In the genomic region with DNA sequence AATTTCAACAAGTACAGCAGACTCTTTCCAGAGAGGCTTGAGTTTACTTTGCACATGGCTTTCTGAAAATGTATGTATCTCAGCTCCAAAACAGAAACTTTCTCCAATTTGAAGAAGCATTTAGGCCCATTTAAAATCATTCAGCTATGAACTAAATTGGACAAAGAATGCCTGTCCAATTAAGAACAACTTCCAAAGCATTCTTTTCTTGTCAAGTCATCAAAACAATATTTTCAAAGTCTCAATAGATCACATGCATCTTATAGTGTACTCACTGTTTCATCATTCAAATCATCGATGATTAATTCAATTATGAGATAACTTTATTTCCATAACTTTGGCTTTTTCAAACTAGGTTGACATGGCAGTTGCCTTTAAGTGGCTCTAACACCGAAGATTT, we compare ENCODE assay signal across 17 cellular contexts.
DNase-seq lines count a peak whose midpoint lies in the region; ATAC-seq, FAIRE-seq and TF ChIP-seq lines count a peak whose summit lies in the region.
"Had no signal": no experiment of that assay in that cellular context is flagged by ENCODE, and none has a peak within 500 bp of the region (broad histone marks: within the 10 kb centered on the region; RNA-seq: fewer than 3 reads in every experiment).

No MANE protein-coding gene starts in this region.

- H3K18ac ChIP-seq in neuronal stem cell (ENCODE audit: low read length), result no peak overlapping the region

- no peak overlapping the region for H2BK12ac ChIP-seq in neuronal stem cell (ENCODE audit: low read length)

- no peak overlapping the region for H2BK15ac ChIP-seq in neuronal stem cell (ENCODE audit: low read length)

- no peaks in the 10 kb centered on the region for H3K36me3 Mint-ChIP-seq in activated CD4-positive, alpha-beta T cell treated with anti-CD3 and anti-CD28 coated beads, Interleukin-2, amount 10 ng/mL, durations not matched to agents 24 days and 14 days (ENCODE audit: low read depth)
- H3K36me3 Mint-ChIP-seq in T-cell, result no peaks in the 10 kb centered on the region
- H3K36me3 Mint-ChIP-seq: CD4-positive, alpha-beta memory T cell had no signal

- H3K9me1 ChIP-seq in K562 (ENCODE audit: control insufficient read depth, insufficient read depth, low read length), result no peaks in the 10 kb centered on the region

- H3K4me1 ChIP-seq in A549 (no peaks in the 10 kb centered on the region), GM23248 (ENCODE audit: insufficient read depth) (no peaks in the 10 kb centered on the region), K562 (replicated peaks in 1 of 2; ENCODE audit: control insufficient read depth in 2 of 2, insufficient read depth in 2 of 2, low read length in 2 of 2) (no peaks in the 10 kb centered on the region), neuronal stem cell (ENCODE audit: control insufficient read depth in 2 of 2, insufficient read depth in 1 of 2, low read depth in 1 of 2, low read length in 2 of 2) (peaks cover 0 to 5% of the 10 kb centered on the region in 2 donors)

- H3K36me3 ChIP-seq in GM23248 (ENCODE audit: low read depth), result no peaks in the 10 kb centered on the region
- no peaks in the 10 kb centered on the region for H3K36me3 ChIP-seq in K562 (ENCODE audit: control insufficient read depth, insufficient read depth, low read length)
- no peaks in the 10 kb centered on the region for H3K36me3 ChIP-seq in neuronal stem cell (replicated peaks in 1 of 2; ENCODE audit: control insufficient read depth in 2 of 2, insufficient read depth in 2 of 2, low read length in 2 of 2)
- H3K36me3 ChIP-seq: BE2C had no signal

- BruUV-seq in K562 (replicated peaks; lab: Mats Ljungman, UMichigan), result no TSS peak

- H3K4me3 Mint-ChIP-seq in activated CD4-positive, alpha-beta T cell treated with anti-CD3 and anti-CD28 coated beads, Interleukin-2, amount 10 ng/mL, durations not matched to agents 24 days and 14 days, result no peak overlapping the region
- no peak overlapping the region for H3K4me3 Mint-ChIP-seq in T-cell
- H3K4me3 Mint-ChIP-seq: CD4-positive, alpha-beta memory T cell had no signal

- ATAC-seq in A549 (no peak), K562 (no peak), HG03442 (IDR thresholded peaks at IDR 0.05; ENCODE audit: unreplicated experiment) (no peak), Right ventricle myocardium inferior (no peak), T-cell (replicated peaks in 1 of 4) (no peak)

- H3K9me3 ChIP-seq in A549, result no peaks in the 10 kb centered on the region
- H3K9me3 ChIP-seq in GM23248 (ENCODE audit: low read depth), result no peaks in the 10 kb centered on the region
- H3K9me3 ChIP-seq in K562 (replicated peaks; ENCODE audit: control insufficient read depth, insufficient read depth, low read depth, low read length), result no peaks in the 10 kb centered on the region
- H3K9me3 ChIP-seq in neuronal stem cell (replicated peaks in 1 of 2; ENCODE audit: control insufficient read depth in 2 of 2, insufficient read depth in 1 of 2, low read depth in 1 of 2, low read length in 2 of 2), result peaks cover 0 to 5% of the 10 kb centered on the region in 2 donors
- H3K9me3 ChIP-seq: BE2C had no signal

- no peak for TF ChIP-seq RAD21 in A549 (conservative IDR thresholded peaks at IDR 0.05 in 1 of 2, IDR thresholded peaks at IDR 0.05 in 1 of 2)
- no peak for TF ChIP-seq RAD21 in K562 (CRISPR knock-in tag; conservative IDR thresholded peaks at IDR 0.05 in 1 of 2, IDR thresholded peaks at IDR 0.05 in 1 of 2)

- in situ Hi-C loops in GM23248 (cut with MboI) (no loop called here), K562 (cut with MboI) (no loop called here)

- H3K4me1 Mint-ChIP-seq in activated CD4-positive, alpha-beta T cell treated with anti-CD3 and anti-CD28 coated beads, Interleukin-2, amount 10 ng/mL, durations not matched to agents 24 days and 14 days, result peaks cover 2% of the 10 kb centered on the region
- no peaks in the 10 kb centered on the region for H3K4me1 Mint-ChIP-seq in T-cell
- H3K4me1 Mint-ChIP-seq: CD4-positive, alpha-beta memory T cell had no signal

- H3K9ac ChIP-seq in GM23248 (no peak overlapping the region), K562 (ENCODE audit: insufficient read depth in 1 of 2, low read depth in 2 of 2, low read length in 2 of 2) (no peak overlapping the region), neuronal stem cell (ENCODE audit: low read depth, low read length, poor library complexity) (no peak overlapping the region)

- H3K14ac ChIP-seq in neuronal stem cell (ENCODE audit: low read length), result no peak overlapping the region

- TF ChIP-seq EP300 in A549 (IDR thresholded peaks at IDR 0.05) (no peak), K562 (IDR thresholded peaks at IDR 0.05; ENCODE audit: low read length) (no peak)

- H3K4ac ChIP-seq in neuronal stem cell (ENCODE audit: low read length), result no peak overlapping the region

- no peak for TF ChIP-seq POLR2A in A549 (IDR thresholded peaks at IDR 0.05; ENCODE audit: low read length)
- no peak for TF ChIP-seq POLR2A in K562 (conservative IDR thresholded peaks at IDR 0.05)

- H3K4me2 ChIP-seq in A549, result no peak overlapping the region
- H3K4me2 ChIP-seq in GM23248 (ENCODE audit: unreplicated experiment), result no peak overlapping the region
- H3K4me2 ChIP-seq in K562 (ENCODE audit: insufficient read depth, low read length), result no peak overlapping the region
- peak overlapping the region; percentile 3 for H3K4me2 ChIP-seq in neuronal stem cell (ENCODE audit: insufficient read depth, low read length, poor library complexity, severe bottlenecking)

- DNase-seq in A549 (ENCODE audit: low read depth in 1 of 2, low spot score in 1 of 2), result no peak
- peak; percentile 2 for DNase-seq in GM23248
- no peak for DNase-seq in K562 (ENCODE audit: extremely low read depth in 1 of 4, low spot score in 3 of 4)
- DNase-seq in neuronal stem cell (ENCODE audit: low spot score), result no peak
- DNase-seq in activated CD4-positive, alpha-beta T cell treated with anti-CD3 and anti-CD28 coated beads, Interleukin-2, amount 10 ng/mL, durations not matched to agents 24 days and 14 days, result no peak
- DNase-seq in Right ventricle myocardium inferior (ENCODE audit: missing footprints), result no peak
- no peak for DNase-seq in T-cell
- DNase-seq: 8988T; ACHN; BE2C; CD4-positive, alpha-beta memory T cell; DMS79; EL had no signal

- no peak overlapping the region for H2BK5ac ChIP-seq in neuronal stem cell (ENCODE audit: low read length)

- no peaks in the 10 kb centered on the region for H3K79me1 ChIP-seq in neuronal stem cell (ENCODE audit: low read depth, low read length)

- no peak overlapping the region for H3K27ac Mint-ChIP-seq in activated CD4-positive, alpha-beta T cell treated with anti-CD3 and anti-CD28 coated beads, Interleukin-2, amount 10 ng/mL, durations not matched to agents 24 days and 14 days
- H3K27ac Mint-ChIP-seq in T-cell, result no peak overlapping the region
- H3K27ac Mint-ChIP-seq: CD4-positive, alpha-beta memory T cell had no signal

- no peak overlapping the region for H4K91ac ChIP-seq in neuronal stem cell (ENCODE audit: low read depth, low read length, poor library complexity)

- H2AFZ ChIP-seq in GM23248 (no peak overlapping the region), K562 (ENCODE audit: low read depth, low read length) (no peak overlapping the region), neuronal stem cell (ENCODE audit: low read length) (no peak overlapping the region)

- 18% methylated on average over 2 of the region's 2 CpGs for WGBS in A549 (ENCODE audit: missing lambda C conversion rate)
- WGBS in GM23248 (ENCODE audit: low coverage in 1 of 2, low lambda C conversion rate in 2 of 2, missing lambda C conversion rate in 2 of 2), 2 experiments, result 42 to 44% methylated on average over 2 of the region's 2 CpGs
- WGBS in K562 (ENCODE audit: insufficient coverage, low coverage, missing lambda C conversion rate), result 0% methylated on average over 2 of the region's 2 CpGs
- WGBS in neuronal stem cell (ENCODE audit: extremely low coverage in 2 of 2, insufficient read length in 2 of 2, insufficient replicate concordance in 1 of 2), 2 donors, result no CpG with 5 or more reads among the region's 2 CpGs

- H3K9me2 ChIP-seq in GM23248 (ENCODE audit: insufficient read depth), result no peaks in the 10 kb centered on the region

- TF ChIP-seq CTCF in A549 (IDR thresholded peaks at IDR 0.05) (no peak), K562 (IDR thresholded peaks at IDR 0.05 in 2 of 3, conservative IDR thresholded peaks at IDR 0.05 in 1 of 3; ENCODE audit: insufficient read depth in 2 of 3, low read depth in 1 of 3, low read length in 3 of 3) (no peak)

- no peaks in the 10 kb centered on the region for H3F3A ChIP-seq in GM23248 (ENCODE audit: insufficient read depth)

- no peak overlapping the region for H2AK5ac ChIP-seq in neuronal stem cell (ENCODE audit: low read depth, low read length)

- peaks cover 5% of the 10 kb centered on the region for H3K27me3 Mint-ChIP-seq in activated CD4-positive, alpha-beta T cell treated with anti-CD3 and anti-CD28 coated beads, Interleukin-2, amount 10 ng/mL, durations not matched to agents 24 days and 14 days
- peaks cover 12 to 17% of the 10 kb centered on the region in 2 donors for H3K27me3 Mint-ChIP-seq in T-cell

- H3K27me3 ChIP-seq in GM23248 (replicated peaks; ENCODE audit: insufficient read depth) (no peaks in the 10 kb centered on the region), K562 (ENCODE audit: control insufficient read depth in 2 of 2, insufficient read depth in 2 of 2, low read length in 2 of 2) (no peaks in the 10 kb centered on the region; a peak in 1 of 5 replicates), neuronal stem cell (ENCODE audit: control insufficient read depth in 3 of 3, insufficient read depth in 3 of 3, low read depth in 1 of 3, low read length in 3 of 3) (no peaks in the 10 kb centered on the region)
- H3K27me3 ChIP-seq: BE2C had no signal

- H4K20me1 ChIP-seq in GM23248 (ENCODE audit: insufficient read depth) (no peaks in the 10 kb centered on the region), K562 (replicated peaks; ENCODE audit: control insufficient read depth, insufficient read depth, low read length) (no peaks in the 10 kb centered on the region)

- H2BK120ac ChIP-seq in neuronal stem cell (ENCODE audit: low read depth, low read length), result no peak overlapping the region

- H3K27ac ChIP-seq in A549 (no peak overlapping the region), GM23248 (no peak overlapping the region), K562 (ENCODE audit: extremely low read depth, low read depth, low read length) (no peak overlapping the region), neuronal stem cell (replicated peaks; ENCODE audit: low read length) (no peak overlapping the region)
- H3K27ac ChIP-seq: C4-2B had no signal

- H3K23ac ChIP-seq in neuronal stem cell (ENCODE audit: low read depth, low read length, poor library complexity), result no peak overlapping the region

- intact Hi-C loops in K562 (cut with micrococcal nuclease), result no loop called here
- intact Hi-C loops in activated CD4-positive, alpha-beta T cell treated with anti-CD3 and anti-CD28 coated beads, Interleukin-2, amount 10 ng/mL, durations not matched to agents 24 days and 14 days (cut with micrococcal nuclease), result no loop called here
- intact Hi-C loops in Right ventricle myocardium inferior (cut with DNase I), result no loop called here

- CTCF ChIA-PET in A549 (lab: Yijun Ruan, JAX), result interaction anchor here (1.6 kb wide), 1 partner anchor 21 kb away, joined by 5 read pairs; no protein-coding TSS in a partner anchor
- CTCF ChIA-PET in K562 (lab: Yijun Ruan, JAX; ENCODE audit: low intra/inter-chr PET ratio), result no interaction called here
- CTCF ChIA-PET in T-cell (lab: Charles Lee), result no interaction called here

- POLR2A ChIA-PET in A549 (lab: Yijun Ruan, JAX) (no interaction called here), K562 (lab: Yijun Ruan, JAX) (no interaction called here), T-cell (lab: Charles Lee) (no interaction called here)

- H3K79me2 ChIP-seq in GM23248 (ENCODE audit: insufficient read depth), result no peaks in the 10 kb centered on the region
- H3K79me2 ChIP-seq in K562 (ENCODE audit: control insufficient read depth, insufficient read depth, low read length), result no peaks in the 10 kb centered on the region

- H3K9me3 Mint-ChIP-seq in activated CD4-positive, alpha-beta T cell treated with anti-CD3 and anti-CD28 coated beads, Interleukin-2, amount 10 ng/mL, durations not matched to agents 24 days and 14 days, result no peaks in the 10 kb centered on the region
- peaks cover 3 to 8% (median 6%) of the 10 kb centered on the region in 3 donors for H3K9me3 Mint-ChIP-seq in T-cell

- H4K8ac ChIP-seq in neuronal stem cell (ENCODE audit: low read depth, low read length), result no peak overlapping the region

- no peak overlapping the region for H3K4me3 ChIP-seq in A549
- no peak overlapping the region for H3K4me3 ChIP-seq in GM23248
- no peak overlapping the region for H3K4me3 ChIP-seq in K562
- no peak overlapping the region for H3K4me3 ChIP-seq in neuronal stem cell (ENCODE audit: low read length in 2 of 2)

- FAIRE-seq in A549 (lab: Jason Lieb, UNC), result no peak
- no peak for FAIRE-seq in K562 (lab: Jason Lieb, UNC)
- FAIRE-seq: G401.6, GM12892 had no signal
